1 cellular context compared by ENCODE assay signal in the genomic region with DNA sequence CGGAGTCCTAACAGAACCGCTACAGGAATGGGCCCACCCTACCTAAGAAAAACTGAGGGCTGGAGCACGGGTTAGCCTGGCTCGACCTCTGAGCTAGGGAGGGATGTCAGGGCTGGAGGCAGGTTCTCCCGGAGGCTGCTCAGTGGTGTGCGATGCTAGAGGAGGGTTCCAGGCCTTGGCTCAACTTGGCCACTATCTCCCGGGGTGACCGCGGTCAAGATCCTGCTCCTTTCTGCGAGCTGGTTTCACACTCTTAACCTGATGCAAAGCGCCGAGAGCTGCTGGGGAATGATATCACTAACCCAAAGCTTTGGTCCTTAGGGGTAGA.
TF ChIP-seq lines count a peak whose summit lies in the region.

No MANE protein-coding gene starts in this region.

TF ChIP-seq in endothelial cell of umbilical vein, 7 proteins besides CTCF, POLR2A, EP300 and RAD21 (continued from another document):
- TF ChIP-seq, protein P1, sequence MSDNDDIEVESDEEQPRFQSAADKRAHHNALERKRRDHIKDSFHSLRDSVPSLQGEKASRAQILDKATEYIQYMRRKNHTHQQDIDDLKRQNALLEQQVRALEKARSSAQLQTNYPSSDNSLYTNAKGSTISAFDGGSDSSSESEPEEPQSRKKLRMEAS (IDR thresholded peaks at IDR 0.05; ENCODE audit: insufficient read depth, insufficient read length), result no peak
